Comparison of ENCODE assay signal across 1 cellular context in the genomic region with DNA sequence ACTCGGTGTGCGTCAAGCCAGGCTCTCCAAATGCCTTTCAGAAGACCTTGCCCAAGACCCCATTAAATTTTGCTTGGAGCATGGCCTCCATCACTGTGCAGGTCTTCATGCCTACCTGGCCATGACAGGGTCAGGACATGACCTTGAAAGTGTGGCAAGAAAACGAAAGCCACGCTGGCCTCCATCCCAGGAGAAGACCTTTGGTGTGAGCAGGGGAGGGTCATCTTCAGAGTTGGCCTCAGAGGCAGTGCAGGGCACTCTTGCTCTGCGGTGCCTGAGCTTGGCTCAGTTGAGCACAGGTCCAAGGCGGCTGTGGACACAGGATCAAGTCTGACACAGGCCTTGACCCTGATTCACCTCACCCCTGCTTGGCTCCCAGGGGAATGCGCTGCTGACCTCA.
TF ChIP-seq lines count a peak whose summit lies in the region.

No MANE protein-coding gene starts in this region.

TF ChIP-seq in IMR-90, 13 proteins besides CTCF, POLR2A, EP300 and RAD21:
- TF ChIP-seq MAFK (IDR thresholded peaks at IDR 0.05; ENCODE audit: low read depth, low read length): no peak
- TF ChIP-seq RCOR1 (IDR thresholded peaks at IDR 0.05; ENCODE audit: insufficient replicate concordance, low read length): no peak
